1 cellular context compared by ENCODE assay signal in the genomic region with DNA sequence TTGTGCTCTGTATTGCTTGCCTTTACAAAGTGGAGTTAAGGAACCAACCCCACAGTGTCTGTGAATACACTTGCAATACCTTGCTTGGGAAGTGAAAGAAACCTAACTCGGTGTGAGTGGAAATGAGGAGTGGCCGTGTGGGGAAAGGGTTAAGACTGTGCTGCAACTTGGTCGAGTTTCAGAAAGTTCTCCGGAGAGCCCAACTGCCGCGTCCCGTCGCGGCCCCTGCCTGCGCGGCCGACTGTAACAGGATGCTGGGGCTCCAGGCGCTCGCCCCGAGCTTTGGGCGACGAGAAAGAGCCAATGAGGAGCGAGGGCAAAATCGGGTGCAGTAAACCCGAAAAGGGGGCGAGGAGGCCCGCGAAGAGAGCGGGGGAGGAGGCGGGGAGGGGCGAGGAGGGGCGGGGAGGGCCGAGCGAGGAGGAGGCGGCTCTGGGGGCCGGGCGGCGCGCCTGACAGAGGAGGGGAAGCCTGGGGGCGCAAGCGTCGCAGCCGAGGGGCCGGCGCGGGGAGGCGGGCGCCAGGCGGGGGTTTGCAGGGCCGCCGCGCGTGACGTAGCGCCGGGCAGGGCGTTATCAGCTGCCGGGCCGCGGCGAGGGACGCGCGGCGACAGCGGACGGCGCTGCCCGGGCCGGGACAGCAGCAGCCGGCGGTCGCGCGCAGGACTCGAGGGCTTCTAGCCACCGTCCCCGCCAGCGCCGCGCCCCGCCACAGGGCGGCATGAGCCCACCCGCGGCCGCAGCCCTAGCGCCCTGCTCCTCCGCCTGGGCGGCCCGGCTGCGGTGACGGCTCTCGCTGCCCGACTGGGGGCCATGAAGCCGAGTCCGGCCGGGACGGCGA.
TF ChIP-seq lines count a peak whose summit lies in the region.

A gene with protein sequence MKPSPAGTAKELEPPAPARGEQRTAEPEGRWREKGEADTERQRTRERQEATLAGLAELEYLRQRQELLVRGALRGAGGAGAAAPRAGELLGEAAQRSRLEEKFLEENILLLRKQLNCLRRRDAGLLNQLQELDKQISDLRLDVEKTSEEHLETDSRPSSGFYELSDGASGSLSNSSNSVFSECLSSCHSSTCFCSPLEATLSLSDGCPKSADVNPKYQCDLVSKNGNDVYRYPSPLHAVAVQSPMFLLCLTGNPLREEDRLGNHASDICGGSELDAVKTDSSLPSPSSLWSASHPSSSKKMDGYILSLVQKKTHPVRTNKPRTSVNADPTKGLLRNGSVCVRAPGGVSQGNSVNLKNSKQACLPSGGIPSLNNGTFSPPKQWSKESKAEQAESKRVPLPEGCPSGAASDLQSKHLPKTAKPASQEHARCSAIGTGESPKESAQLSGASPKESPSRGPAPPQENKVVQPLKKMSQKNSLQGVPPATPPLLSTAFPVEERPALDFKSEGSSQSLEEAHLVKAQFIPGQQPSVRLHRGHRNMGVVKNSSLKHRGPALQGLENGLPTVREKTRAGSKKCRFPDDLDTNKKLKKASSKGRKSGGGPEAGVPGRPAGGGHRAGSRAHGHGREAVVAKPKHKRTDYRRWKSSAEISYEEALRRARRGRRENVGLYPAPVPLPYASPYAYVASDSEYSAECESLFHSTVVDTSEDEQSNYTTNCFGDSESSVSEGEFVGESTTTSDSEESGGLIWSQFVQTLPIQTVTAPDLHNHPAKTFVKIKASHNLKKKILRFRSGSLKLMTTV (plus strand): TSS at position 572 of the 840 bp plus-strand sequence. CDS start 241 bp downstream, at position 813.

TF ChIP-seq in A549, 52 proteins besides CTCF, POLR2A, EP300 and RAD21:
- TF ChIP-seq JUN (IDR thresholded peaks at IDR 0.05) (peak in 1 of 2 experiments; percentile 31; a peak in 1 of 5 replicates), CEBPB (IDR thresholded peaks at IDR 0.05) (peak in 1 of 2 experiments; percentile 0; a peak in 1 of 4 replicates)
- TF ChIP-seq, protein P1, sequence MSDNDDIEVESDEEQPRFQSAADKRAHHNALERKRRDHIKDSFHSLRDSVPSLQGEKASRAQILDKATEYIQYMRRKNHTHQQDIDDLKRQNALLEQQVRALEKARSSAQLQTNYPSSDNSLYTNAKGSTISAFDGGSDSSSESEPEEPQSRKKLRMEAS (IDR thresholded peaks at IDR 0.05), result no peak; the same call in 1 of the 2 replicates
